In the genomic region with DNA sequence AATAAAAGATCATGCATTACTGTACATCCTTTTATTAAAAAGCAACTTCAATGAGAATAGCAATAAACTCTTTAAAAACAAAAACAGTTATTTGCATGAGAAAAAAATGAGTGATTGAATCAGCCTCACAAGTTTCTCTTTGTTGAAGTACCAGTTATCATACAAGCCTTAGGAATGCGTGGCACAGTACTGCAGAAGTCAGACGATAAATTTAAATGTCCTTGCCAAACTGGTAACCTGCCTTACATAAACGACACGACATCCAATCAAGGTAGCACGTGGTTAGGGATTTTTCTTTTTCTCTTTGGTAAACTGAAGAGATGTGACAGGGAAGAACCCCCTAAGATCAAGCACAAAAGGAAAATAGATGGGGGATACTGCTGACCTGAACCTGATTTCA, we compare ENCODE assay signal across 20 cellular contexts.
DNase-seq lines count a peak whose midpoint lies in the region; ATAC-seq and TF ChIP-seq lines count a peak whose summit lies in the region.
"Had no signal": no experiment of that assay in that cellular context is flagged by ENCODE, and none has a peak within 500 bp of the region (broad histone marks: within the 10 kb centered on the region; RNA-seq: fewer than 3 reads in every experiment).

No MANE protein-coding gene starts in this region.

- H3K27ac ChIP-seq in heart left ventricle: peak overlapping the region in 2 of 12 donors; percentile 10 to 21
- no peak overlapping the region for H3K27ac ChIP-seq in right atrium auricular region
- H3K27ac ChIP-seq: 22Rv1; A549; BLaER1 treated with 17β-estradiol and CSF1 and Interleukin-3, amounts not matched to agents 10 nM and 100 nM; C4-2B had no signal

- H3K9me3 ChIP-seq in heart left ventricle: peaks cover 0 to under 1% (median 0%) of the 10 kb centered on the region in 12 donors
- no peaks in the 10 kb centered on the region for H3K9me3 ChIP-seq in right atrium auricular region
- H3K9me3 ChIP-seq: A549, Caco-2 had no signal

- H3K4me1 ChIP-seq in heart left ventricle (peaks cover 0 to 23% (median 8%) of the 10 kb centered on the region in 12 donors), right atrium auricular region (no peaks in the 10 kb centered on the region)
- H3K4me1 ChIP-seq: A549, Caco-2 had no signal

- H3K36me3 ChIP-seq in heart left ventricle (no peaks in the 10 kb centered on the region), right atrium auricular region (no peaks in the 10 kb centered on the region)

- H3K9me3 Mint-ChIP-seq in central memory CD8-positive, alpha-beta T cell: peaks cover 5% of the 10 kb centered on the region
- H3K9me3 Mint-ChIP-seq: CD8-positive, alpha-beta T cell had no signal

- 37 to 56% (median 42%) methylated on average over 5 of the region's 5 CpGs for WGBS in heart left ventricle, 4 donors

- DNase-seq in Right ventricle myocardium superior: no peak
- DNase-seq in Right ventricle myocardium inferior (ENCODE audit: missing footprints): no peak
- DNase-seq in heart left ventricle: no peak
- DNase-seq in right atrium auricular region (ENCODE audit: low spot score): no peak
- DNase-seq in left ventricle myocardium superior: no peak
- DNase-seq in left cardiac atrium: no peak
- no peak for DNase-seq in central memory CD8-positive, alpha-beta T cell (ENCODE audit: low spot score in 2 of 2)
- no peak for DNase-seq in SW480 (ENCODE audit: low spot score)
- DNase-seq: AML-193; Caco-2; Calu3; CD4-positive, alpha-beta T cell; CD8-positive, alpha-beta T cell; DMS79 treated with DMSO at 0.1 percent for 48 hours; GF-D8 had no signal

- H3K27me3 ChIP-seq in heart left ventricle: no peaks in the 10 kb centered on the region
- H3K27me3 ChIP-seq in right atrium auricular region: no peaks in the 10 kb centered on the region
- H3K27me3 ChIP-seq: BLaER1 treated with 17β-estradiol and CSF1 and Interleukin-3, amounts not matched to agents 10 nM and 100 nM had no signal

- ATAC-seq in Right ventricle myocardium superior (ENCODE audit: poor library complexity) (peak; percentile 73), Right ventricle myocardium inferior (no peak), heart left ventricle (peak in 3 of 4 donors; percentile 41 to 73 (median 60)), left ventricle myocardium superior (peak; percentile 69), left cardiac atrium (no peak)
- ATAC-seq in central memory CD8-positive, alpha-beta T cell (replicated peaks; ENCODE audit: extremely low read depth, poor library complexity, severe bottlenecking): no peak
- ATAC-seq: A549; CD8-positive, alpha-beta T cell had no signal

- no peak for TF ChIP-seq CTCF in heart left ventricle (IDR thresholded peaks at IDR 0.05)
- no peak for TF ChIP-seq CTCF in right atrium auricular region (IDR thresholded peaks at IDR 0.05)

- no peak overlapping the region for H3K4me3 Mint-ChIP-seq in central memory CD8-positive, alpha-beta T cell
- H3K4me3 Mint-ChIP-seq: B cell; CD4-positive, alpha-beta T cell; CD8-positive, alpha-beta T cell had no signal

- TF ChIP-seq POLR2A in heart left ventricle (IDR thresholded peaks at IDR 0.05): no peak

- H3K4me3 ChIP-seq in heart left ventricle (no peak overlapping the region), right atrium auricular region (no peak overlapping the region)
- H3K4me3 ChIP-seq: A549; BLaER1 treated with 17β-estradiol and CSF1 and Interleukin-3, amounts not matched to agents 10 nM and 100 nM had no signal

- no peaks in the 10 kb centered on the region for H3K27me3 Mint-ChIP-seq in central memory CD8-positive, alpha-beta T cell
- H3K27me3 Mint-ChIP-seq: B cell; CD4-positive, alpha-beta T cell had no signal

- peak overlapping the region; percentile 45 for H3K27ac Mint-ChIP-seq in central memory CD8-positive, alpha-beta T cell (ENCODE audit: low read depth)
- H3K27ac Mint-ChIP-seq: B cell; CD4-positive, alpha-beta T cell; CD8-positive, alpha-beta T cell had no signal

- intact Hi-C loops in Right ventricle myocardium superior (cut with DNase I) (no loop called here), Right ventricle myocardium inferior (cut with DNase I) (no loop called here), heart left ventricle (cut with DNase I) (loop anchor here in 1 of 10 donors (5.0 kb wide), 1 partner anchor 99 kb away; no protein-coding TSS in a partner anchor), left ventricle myocardium superior (cut with micrococcal nuclease) (no loop called here), left cardiac atrium (cut with DNase I) (no loop called here)

- peaks cover 47% of the 10 kb centered on the region for H3K4me1 Mint-ChIP-seq in central memory CD8-positive, alpha-beta T cell

- H3K36me3 Mint-ChIP-seq in central memory CD8-positive, alpha-beta T cell (ENCODE audit: insufficient read depth): peaks cover 26% of the 10 kb centered on the region

Comparison
In these comparisons a context has a peak if more than half of its experiments do, and no peak if none do; other contexts are left out.
1. ATAC-seq: peak in Right ventricle myocardium superior (single experiment), heart left ventricle (3 of 4) and left ventricle myocardium superior (single experiment); none in Right ventricle myocardium inferior (single experiment), left cardiac atrium (0 of 2) and central memory CD8-positive, alpha-beta T cell (single experiment).